In the genomic region with DNA sequence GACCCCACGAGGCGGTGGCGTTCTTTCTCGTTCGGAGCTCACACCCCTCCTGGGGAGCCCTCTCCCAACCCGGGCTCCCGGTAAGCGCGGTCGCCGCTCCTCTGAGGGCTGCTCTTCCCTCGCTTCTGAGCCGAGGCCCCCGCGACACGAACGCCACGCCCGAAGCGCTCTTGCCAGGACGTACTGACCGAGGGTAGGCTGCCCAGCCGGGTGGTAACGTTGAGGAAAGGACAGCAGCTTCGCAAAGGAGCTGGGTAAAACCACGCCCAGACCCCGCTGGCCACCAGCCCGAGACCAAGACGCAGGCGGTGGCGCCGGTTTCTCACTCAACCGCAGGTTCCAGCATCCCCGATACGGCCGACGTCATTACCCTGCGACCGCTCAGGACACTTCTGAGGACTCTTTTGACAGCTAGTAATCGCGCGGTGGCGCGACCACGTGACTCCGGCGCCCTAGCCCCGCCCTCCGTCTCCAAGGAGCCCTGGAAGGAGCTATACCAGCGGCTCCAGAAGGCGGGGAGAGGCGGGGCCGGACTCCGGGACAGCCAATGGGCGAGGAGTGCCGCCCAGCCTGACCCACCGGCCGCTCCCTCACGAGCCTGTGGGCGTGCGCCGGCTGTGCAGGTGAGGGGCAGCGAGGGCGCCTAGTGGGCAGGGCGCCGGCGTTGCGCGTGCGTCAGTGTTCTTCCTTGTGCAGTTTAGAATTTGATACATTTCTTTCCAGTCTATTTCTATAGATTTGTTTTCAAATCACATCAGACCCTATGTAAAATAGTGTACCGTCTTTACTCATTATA, we compare ENCODE assay signal across 8 cellular contexts. TPM values are rescaled to one million over a fixed set of nuclear protein-coding genes. Genes with fewer than 3 reads are reported as not detected.
A peak's percentile ranks its signal among the peaks of the same experiment; 100 is the strongest.
DNase-seq lines count a peak whose midpoint lies in the region; FAIRE-seq and TF ChIP-seq lines count a peak whose summit lies in the region.

No MANE protein-coding gene starts in this region.

- TF ChIP-seq CTCF in DOHH2 (IDR thresholded peaks at IDR 0.05; ENCODE audit: low read depth, low read length, poor library complexity, severe bottlenecking) (no peak), esophagus squamous epithelium (IDR thresholded peaks at IDR 0.05) (peak in 5 of 6 experiments; percentile 8 to 20 (median 19))

- H3K9me3 ChIP-seq in DOHH2 (ENCODE audit: control insufficient read depth, insufficient read depth, low read length): no peaks in the 10 kb centered on the region
- no peaks in the 10 kb centered on the region for H3K9me3 ChIP-seq in GM23248 (ENCODE audit: low read depth)
- H3K9me3 ChIP-seq in Karpas-422 (ENCODE audit: low read length): no peaks in the 10 kb centered on the region
- H3K9me3 ChIP-seq in esophagus squamous epithelium: no peaks in the 10 kb centered on the region
- H3K9me3 ChIP-seq in muscle layer of duodenum (ENCODE audit: control insufficient read depth in 1 of 2, low read length in 2 of 2): no peaks in the 10 kb centered on the region

- 1% methylated on average over 61 to 66 of the region's 71 CpGs for WGBS in GM23248 (ENCODE audit: low coverage in 1 of 2, low lambda C conversion rate in 2 of 2, missing lambda C conversion rate in 2 of 2), 2 experiments
- 0 to 2% methylated on average over 5 to 9 of the region's 71 CpGs for WGBS in esophagus squamous epithelium, 2 donors

- DNase-seq in GM23248: peak; percentile 99
- peak; percentile 100 for DNase-seq in Karpas-422
- DNase-seq in RCC 7860 (ENCODE audit: low spot score): peak; percentile 97
- DNase-seq in activated T-helper 1 cell treated with anti-CD3 and anti-CD28 coated beads, Interleukin-12 subunit alpha, Interleukin-12 subunit beta, Interleukin-2, Interleukin-4 antibody, amounts not matched to agents 30 ng/mL and 10 ng/mL and 1 ng/mL, durations not matched to agents 14 hours and 24 hours and 36 hours (ENCODE audit: low spot score): peak; percentile 100
- DNase-seq in esophagus squamous epithelium (lab: John Stamatoyannopoulos, UW): peak; percentile 99
- peak; percentile 100 for DNase-seq in stimulated activated CD8-positive, alpha-beta memory T cell treated with anti-CD3 and anti-CD28 coated beads, Interleukin-7, amount 100 ng/mL, for 24 hours (ENCODE audit: low read depth)

- H3K27me3 ChIP-seq in DOHH2 (ENCODE audit: control insufficient read depth, low read length) (no peaks in the 10 kb centered on the region), GM23248 (replicated peaks; ENCODE audit: insufficient read depth) (no peaks in the 10 kb centered on the region), Karpas-422 (ENCODE audit: low read length) (no peaks in the 10 kb centered on the region), esophagus squamous epithelium (no peaks in the 10 kb centered on the region), muscle layer of duodenum (ENCODE audit: low read depth, low read length) (no peaks in the 10 kb centered on the region)

- H3K4me1 ChIP-seq in DOHH2 (ENCODE audit: control insufficient read depth, low read length): peaks cover 41% of the 10 kb centered on the region
- H3K4me1 ChIP-seq in GM23248 (ENCODE audit: insufficient read depth): peaks cover 13% of the 10 kb centered on the region
- peaks cover 62% of the 10 kb centered on the region for H3K4me1 ChIP-seq in Karpas-422 (ENCODE audit: low read length)
- H3K4me1 ChIP-seq in esophagus squamous epithelium: peaks cover 12 to 48% (median 22%) of the 10 kb centered on the region in 3 donors
- H3K4me1 ChIP-seq in muscle layer of duodenum (ENCODE audit: control insufficient read depth in 1 of 2, insufficient read depth in 2 of 2, low read length in 2 of 2): peaks cover 3 to 17% of the 10 kb centered on the region in 2 donors

- TF ChIP-seq POLR2A in esophagus squamous epithelium (IDR thresholded peaks at IDR 0.05): peak in 2 of 4 donors; percentile 73 to 82

- H4K20me1 ChIP-seq in DOHH2 (ENCODE audit: control insufficient read depth, insufficient read depth, low read depth, low read length) (peaks cover 15% of the 10 kb centered on the region), GM23248 (ENCODE audit: insufficient read depth) (no peaks in the 10 kb centered on the region), Karpas-422 (ENCODE audit: insufficient read depth, low read depth, low read length) (peaks cover 17% of the 10 kb centered on the region)

- in situ Hi-C loops in GM23248 (cut with MboI): no loop called here

- peak overlapping the region; percentile 95 for H3K9ac ChIP-seq in GM23248
- peak overlapping the region; percentile 76 for H3K9ac ChIP-seq in Karpas-422 (ENCODE audit: low read length)

- no peaks in the 10 kb centered on the region for H3K9me2 ChIP-seq in DOHH2 (replicated peaks; ENCODE audit: control insufficient read depth, low read length)
- H3K9me2 ChIP-seq in GM23248 (ENCODE audit: insufficient read depth): no peaks in the 10 kb centered on the region
- H3K9me2 ChIP-seq in Karpas-422 (replicated peaks; ENCODE audit: insufficient read depth, low read length): no peaks in the 10 kb centered on the region

- peaks cover 38% of the 10 kb centered on the region for H3K36me3 ChIP-seq in DOHH2 (ENCODE audit: control insufficient read depth, low read length)
- H3K36me3 ChIP-seq in GM23248 (ENCODE audit: low read depth): no peaks in the 10 kb centered on the region
- H3K36me3 ChIP-seq in Karpas-422 (ENCODE audit: insufficient read depth, low read length): no peaks in the 10 kb centered on the region; the same call in 1 of the 2 replicates
- peaks cover 0 to 29% (median 4%) of the 10 kb centered on the region in 3 donors for H3K36me3 ChIP-seq in esophagus squamous epithelium
- peaks cover 8 to 22% of the 10 kb centered on the region in 2 donors for H3K36me3 ChIP-seq in muscle layer of duodenum (ENCODE audit: control insufficient read depth in 1 of 2, insufficient read depth in 2 of 2, low read length in 2 of 2)

- peak; percentile 82 for FAIRE-seq in RCC 7860 (lab: Jason Lieb, UNC)

- intact Hi-C loops in activated T-helper 1 cell treated with anti-CD3 and anti-CD28 coated beads, Interleukin-12 subunit alpha, Interleukin-12 subunit beta, Interleukin-2, Interleukin-4 antibody, amounts not matched to agents 30 ng/mL and 10 ng/mL and 1 ng/mL, durations not matched to agents 14 hours and 24 hours and 36 hours (cut with micrococcal nuclease): loop anchor here (1.0 kb wide), 2 partner anchors 8 to 63 kb away; partner anchors contain the start of genes NAPB and NXT1
- intact Hi-C loops in esophagus squamous epithelium (cut with DNase I): no loop called here

- H3K27ac Mint-ChIP-seq in activated T-helper 1 cell treated with anti-CD3 and anti-CD28 coated beads, Interleukin-12 subunit alpha, Interleukin-12 subunit beta, Interleukin-2, Interleukin-4 antibody, amounts not matched to agents 30 ng/mL and 10 ng/mL and 1 ng/mL, durations not matched to agents 14 hours and 24 hours and 36 hours: peak overlapping the region; percentile 89

- peak overlapping the region; percentile 80 for H3K4me2 ChIP-seq in DOHH2 (ENCODE audit: low read length)
- peak overlapping the region; percentile 84 for H3K4me2 ChIP-seq in GM23248 (ENCODE audit: unreplicated experiment)
- peak overlapping the region; percentile 88 for H3K4me2 ChIP-seq in Karpas-422 (ENCODE audit: low read depth, low read length, poor library complexity, severe bottlenecking)

- H3K79me2 ChIP-seq in DOHH2 (ENCODE audit: control insufficient read depth, low read length) (peaks cover 61% of the 10 kb centered on the region), GM23248 (ENCODE audit: insufficient read depth) (peaks cover 39% of the 10 kb centered on the region), Karpas-422 (ENCODE audit: low read length) (peaks cover 48% of the 10 kb centered on the region)

- peak overlapping the region; percentile 95 for H3K4me3 ChIP-seq in DOHH2 (ENCODE audit: low read length)
- peak overlapping the region; percentile 77 for H3K4me3 ChIP-seq in GM23248
- H3K4me3 ChIP-seq in Karpas-422 (ENCODE audit: low read length): peak overlapping the region; percentile 78
- peak overlapping the region; percentile 58 to 85 (median 66) for H3K4me3 ChIP-seq in esophagus squamous epithelium
- peak overlapping the region; percentile 76 to 77 for H3K4me3 ChIP-seq in muscle layer of duodenum (ENCODE audit: low read depth in 1 of 2, low read length in 2 of 2)

- peak overlapping the region; percentile 67 for H3K27ac ChIP-seq in DOHH2 (ENCODE audit: low read depth, low read length)
- H3K27ac ChIP-seq in GM23248: peak overlapping the region; percentile 93
- H3K27ac ChIP-seq in Karpas-422 (ENCODE audit: low read length): peak overlapping the region; percentile 62
- peak overlapping the region; percentile 96 to 98 (median 98) for H3K27ac ChIP-seq in esophagus squamous epithelium
- peak overlapping the region; percentile 91 for H3K27ac ChIP-seq in muscle layer of duodenum (ENCODE audit: low read length)

- H2AFZ ChIP-seq in GM23248 (peak overlapping the region; percentile 69), Karpas-422 (ENCODE audit: low read length) (peak overlapping the region; percentile 56; the same call in 1 of the 2 replicates)

- peak overlapping the region; percentile 91 for H3K4me3 Mint-ChIP-seq in activated T-helper 1 cell treated with anti-CD3 and anti-CD28 coated beads, Interleukin-12 subunit alpha, Interleukin-12 subunit beta, Interleukin-2, Interleukin-4 antibody, amounts not matched to agents 30 ng/mL and 10 ng/mL and 1 ng/mL, durations not matched to agents 14 hours and 24 hours and 36 hours

- H3K4me1 Mint-ChIP-seq in activated T-helper 1 cell treated with anti-CD3 and anti-CD28 coated beads, Interleukin-12 subunit alpha, Interleukin-12 subunit beta, Interleukin-2, Interleukin-4 antibody, amounts not matched to agents 30 ng/mL and 10 ng/mL and 1 ng/mL, durations not matched to agents 14 hours and 24 hours and 36 hours (ENCODE audit: low read depth): peaks cover 31% of the 10 kb centered on the region

- H3K36me3 Mint-ChIP-seq in activated T-helper 1 cell treated with anti-CD3 and anti-CD28 coated beads, Interleukin-12 subunit alpha, Interleukin-12 subunit beta, Interleukin-2, Interleukin-4 antibody, amounts not matched to agents 30 ng/mL and 10 ng/mL and 1 ng/mL, durations not matched to agents 14 hours and 24 hours and 36 hours (ENCODE audit: low read depth): peaks cover 4% of the 10 kb centered on the region

- H3K9me3 Mint-ChIP-seq in activated T-helper 1 cell treated with anti-CD3 and anti-CD28 coated beads, Interleukin-12 subunit alpha, Interleukin-12 subunit beta, Interleukin-2, Interleukin-4 antibody, amounts not matched to agents 30 ng/mL and 10 ng/mL and 1 ng/mL, durations not matched to agents 14 hours and 24 hours and 36 hours: no peaks in the 10 kb centered on the region

- H3K27me3 Mint-ChIP-seq in activated T-helper 1 cell treated with anti-CD3 and anti-CD28 coated beads, Interleukin-12 subunit alpha, Interleukin-12 subunit beta, Interleukin-2, Interleukin-4 antibody, amounts not matched to agents 30 ng/mL and 10 ng/mL and 1 ng/mL, durations not matched to agents 14 hours and 24 hours and 36 hours (ENCODE audit: insufficient read depth): peaks cover 1% of the 10 kb centered on the region

- H3F3A ChIP-seq in DOHH2 (ENCODE audit: control insufficient read depth, insufficient read depth): peaks cover 14% of the 10 kb centered on the region
- H3F3A ChIP-seq in GM23248 (ENCODE audit: insufficient read depth): peaks cover 22% of the 10 kb centered on the region; the same call in 1 of the 2 replicates

RNA-seq across cellular contexts. Expression of gene GZF1, which starts 4.0 kb away (rescaled TPM):
- 11.0 and 12.3 TPM in 2 replicates for total RNA-seq in GM23248 (2014; rRNA removed; shearing (Covaris generic))
- polyA plus RNA-seq in GM23248 (2016; fragmentation: Nextera tagmentation; extraction: Ambion mirVana): 5.9 and 6.3 TPM in 2 replicates
- 13.9 and 41.4 TPM in 2 replicates for total RNA-seq in Karpas-422 (2014; rRNA removed; shearing (Covaris generic); ENCODE audit: low replicate concordance)
- 10.6 and 12.6 TPM in 2 replicates for total RNA-seq in activated T-helper 1 cell treated with anti-CD3 and anti-CD28 coated beads, Interleukin-12 subunit alpha, Interleukin-12 subunit beta, Interleukin-2, Interleukin-4 antibody, amounts not matched to agents 30 ng/mL and 10 ng/mL and 1 ng/mL, durations not matched to agents 14 hours and 24 hours and 36 hours
- total RNA-seq in esophagus squamous epithelium: 10 to 100 TPM in 1 of 4 donors, 1 to 10 TPM in 3; 3.4 to 11.8 (median 5.1) TPM

RNA-seq across cellular contexts. Expression of gene NXT1, which starts 7.4 kb away (rescaled TPM):
- total RNA-seq in GM23248 (2014; rRNA removed; shearing (Covaris generic)): 31.5 and 31.7 TPM in 2 replicates
- polyA plus RNA-seq in GM23248 (2016; fragmentation: Nextera tagmentation; extraction: Ambion mirVana): 28.5 and 29.8 TPM in 2 replicates
- total RNA-seq in Karpas-422 (2014; rRNA removed; shearing (Covaris generic); ENCODE audit: low replicate concordance): 36.9 and 51.1 TPM in 2 replicates
- 58.9 and 62.6 TPM in 2 replicates for total RNA-seq in activated T-helper 1 cell treated with anti-CD3 and anti-CD28 coated beads, Interleukin-12 subunit alpha, Interleukin-12 subunit beta, Interleukin-2, Interleukin-4 antibody, amounts not matched to agents 30 ng/mL and 10 ng/mL and 1 ng/mL, durations not matched to agents 14 hours and 24 hours and 36 hours
- total RNA-seq in esophagus squamous epithelium: 10 to 100 TPM; 21.3 to 43.0 (median 38.0) TPM

Comparison
In these comparisons a context has a peak if more than half of its experiments do, and no peak if none do; other contexts are left out.
1. Peak in every context shown above with its lines: DNase-seq, H3K4me3 ChIP-seq and H3K27ac ChIP-seq.